ENCODE assay signal across 8 cellular contexts in the genomic region with DNA sequence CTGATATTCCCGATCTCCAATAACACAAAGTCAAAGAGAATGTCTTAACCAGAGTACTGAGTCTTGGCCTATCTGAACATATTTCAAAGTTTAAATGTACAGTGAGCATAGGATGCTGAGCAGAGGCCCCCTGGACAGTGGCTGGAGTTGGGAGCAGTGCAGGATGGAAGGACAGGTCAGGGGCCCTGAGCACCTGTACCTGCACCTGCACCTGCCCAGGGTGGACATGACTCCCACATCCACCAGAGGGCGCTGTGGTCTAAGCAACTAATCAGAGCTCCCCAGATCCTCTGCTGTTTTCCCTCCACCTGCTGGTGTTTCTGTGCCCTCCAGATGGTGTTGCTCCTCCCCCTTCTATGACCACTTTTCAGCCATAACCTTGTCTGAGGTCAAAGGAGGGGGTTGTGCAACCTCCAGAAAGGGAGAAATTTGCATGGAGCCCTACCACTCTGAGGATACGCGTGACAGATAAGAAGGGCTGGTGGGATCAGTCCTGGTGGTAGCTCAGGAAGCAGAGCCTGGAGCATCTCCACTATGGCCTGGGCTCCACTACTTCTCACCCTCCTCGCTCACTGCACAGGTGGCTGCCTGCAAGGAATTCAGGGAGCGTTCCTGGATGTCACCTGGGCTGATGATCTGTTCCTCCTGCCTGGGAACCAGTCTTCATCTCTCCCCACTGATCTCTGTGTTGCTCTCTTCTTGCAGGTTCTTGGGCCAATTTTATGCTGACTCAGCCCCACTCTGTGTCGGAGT. TPM values are rescaled to one million over a fixed set of nuclear protein-coding genes. Genes with fewer than 3 reads are reported as not detected.
A peak's percentile ranks its signal among the peaks of the same experiment; 100 is the strongest.
DNase-seq lines count a peak whose midpoint lies in the region; ATAC-seq and TF ChIP-seq lines count a peak whose summit lies in the region.

No MANE protein-coding gene starts in this region.

- no peaks in the 10 kb centered on the region for H3K79me2 ChIP-seq in PC-9 (ENCODE audit: low read depth)

- H3F3A ChIP-seq in PC-9 (ENCODE audit: insufficient read depth, low read depth) = no peaks in the 10 kb centered on the region

- H4K20me1 ChIP-seq in PC-9 (ENCODE audit: insufficient read depth) = no peaks in the 10 kb centered on the region

- H3K36me3 ChIP-seq in PC-9 (ENCODE audit: low read depth) = no peaks in the 10 kb centered on the region
- H3K36me3 ChIP-seq in prostate gland = no peaks in the 10 kb centered on the region

- no peaks in the 10 kb centered on the region for H3K4me1 ChIP-seq in PC-9 (replicated peaks; ENCODE audit: insufficient read depth)
- no peaks in the 10 kb centered on the region for H3K4me1 ChIP-seq in prostate gland (replicated peaks)

- H3K4me3 ChIP-seq in PC-9 = no peak overlapping the region
- H3K4me3 ChIP-seq in prostate gland = no peak overlapping the region

- no peak for TF ChIP-seq EP300 in Ishikawa (IDR thresholded peaks at IDR 0.05; ENCODE audit: borderline replicate concordance)

- TF ChIP-seq RAD21 in Ishikawa (IDR thresholded peaks at IDR 0.05; ENCODE audit: low read depth) = peak; percentile 75

- H3K9me3 ChIP-seq in PC-9 (ENCODE audit: insufficient read depth, low read depth) (no peaks in the 10 kb centered on the region), prostate gland (no peaks in the 10 kb centered on the region)

- intact Hi-C loops in PC-9 (cut with micrococcal nuclease; ENCODE audit: unreplicated experiment) (no loop called here), prostate gland (cut with DNase I) (no loop called here), posterior vena cava (cut with DNase I) (no loop called here)

- peaks cover 19% of the 10 kb centered on the region; the same call in 1 of the 2 replicates for H3K27me3 ChIP-seq in PC-9 (ENCODE audit: insufficient read depth, low read depth)
- no peaks in the 10 kb centered on the region for H3K27me3 ChIP-seq in prostate gland (replicated peaks; ENCODE audit: insufficient read depth)

- no peak overlapping the region for H3K4me2 ChIP-seq in PC-9

- H2AFZ ChIP-seq in PC-9 = no peak overlapping the region

- DNase-seq in DMS 273 (lab: John Stamatoyannopoulos, UW; ENCODE audit: unreplicated experiment) (peak; percentile 89), PC-9 (peak; percentile 53 to 67), activated T-helper 1 cell treated with Interleukin-2 at 50 U/mL for 16 hours (ENCODE audit: low read depth) (peak; percentile 60), germinal center (ENCODE audit: low spot score) (peak; percentile 89), prostate gland (ENCODE audit: low spot score) (peak; percentile 48), posterior vena cava (ENCODE audit: low spot score) (no peak)

- ATAC-seq in GM21390 (IDR thresholded peaks at IDR 0.05; ENCODE audit: unreplicated experiment) = peak; percentile 72

- TF ChIP-seq CTCF in PC-9 (conservative IDR thresholded peaks at IDR 0.05) = peak; percentile 83
- TF ChIP-seq CTCF in prostate gland (IDR thresholded peaks at IDR 0.05) = peak; percentile 63 to 79 (median 69)

- no peaks in the 10 kb centered on the region for H3K9me2 ChIP-seq in PC-9 (ENCODE audit: insufficient read depth)

- H3K27ac ChIP-seq in PC-9 = no peak overlapping the region
- no peak overlapping the region for H3K27ac ChIP-seq in prostate gland

- no TSS peak for BruUV-seq in PC-9 (replicated peaks; lab: Mats Ljungman, UMichigan)

- POLR2A ChIA-PET in PC-9 (lab: Charles Lee; ENCODE audit: unreplicated experiment) = no interaction called here

- CTCF ChIA-PET in PC-9 (lab: Charles Lee) = no interaction called here

- no peak for TF ChIP-seq POLR2A in prostate gland (IDR thresholded peaks at IDR 0.05)

- WGBS in prostate gland = 52% methylated on average over 7 of the region's 7 CpGs

TF ChIP-seq in Ishikawa, 13 proteins besides CTCF, POLR2A, EP300 and RAD21:
- no peak for TF ChIP-seq TCF12 (IDR thresholded peaks at IDR 0.05; ENCODE audit: low read depth)
- TF ChIP-seq, protein P1, sequence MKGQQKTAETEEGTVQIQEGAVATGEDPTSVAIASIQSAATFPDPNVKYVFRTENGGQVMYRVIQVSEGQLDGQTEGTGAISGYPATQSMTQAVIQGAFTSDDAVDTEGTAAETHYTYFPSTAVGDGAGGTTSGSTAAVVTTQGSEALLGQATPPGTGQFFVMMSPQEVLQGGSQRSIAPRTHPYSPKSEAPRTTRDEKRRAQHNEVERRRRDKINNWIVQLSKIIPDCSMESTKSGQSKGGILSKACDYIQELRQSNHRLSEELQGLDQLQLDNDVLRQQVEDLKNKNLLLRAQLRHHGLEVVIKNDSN (IDR thresholded peaks at IDR 0.05) = no peak
- TF ChIP-seq, protein P2, sequence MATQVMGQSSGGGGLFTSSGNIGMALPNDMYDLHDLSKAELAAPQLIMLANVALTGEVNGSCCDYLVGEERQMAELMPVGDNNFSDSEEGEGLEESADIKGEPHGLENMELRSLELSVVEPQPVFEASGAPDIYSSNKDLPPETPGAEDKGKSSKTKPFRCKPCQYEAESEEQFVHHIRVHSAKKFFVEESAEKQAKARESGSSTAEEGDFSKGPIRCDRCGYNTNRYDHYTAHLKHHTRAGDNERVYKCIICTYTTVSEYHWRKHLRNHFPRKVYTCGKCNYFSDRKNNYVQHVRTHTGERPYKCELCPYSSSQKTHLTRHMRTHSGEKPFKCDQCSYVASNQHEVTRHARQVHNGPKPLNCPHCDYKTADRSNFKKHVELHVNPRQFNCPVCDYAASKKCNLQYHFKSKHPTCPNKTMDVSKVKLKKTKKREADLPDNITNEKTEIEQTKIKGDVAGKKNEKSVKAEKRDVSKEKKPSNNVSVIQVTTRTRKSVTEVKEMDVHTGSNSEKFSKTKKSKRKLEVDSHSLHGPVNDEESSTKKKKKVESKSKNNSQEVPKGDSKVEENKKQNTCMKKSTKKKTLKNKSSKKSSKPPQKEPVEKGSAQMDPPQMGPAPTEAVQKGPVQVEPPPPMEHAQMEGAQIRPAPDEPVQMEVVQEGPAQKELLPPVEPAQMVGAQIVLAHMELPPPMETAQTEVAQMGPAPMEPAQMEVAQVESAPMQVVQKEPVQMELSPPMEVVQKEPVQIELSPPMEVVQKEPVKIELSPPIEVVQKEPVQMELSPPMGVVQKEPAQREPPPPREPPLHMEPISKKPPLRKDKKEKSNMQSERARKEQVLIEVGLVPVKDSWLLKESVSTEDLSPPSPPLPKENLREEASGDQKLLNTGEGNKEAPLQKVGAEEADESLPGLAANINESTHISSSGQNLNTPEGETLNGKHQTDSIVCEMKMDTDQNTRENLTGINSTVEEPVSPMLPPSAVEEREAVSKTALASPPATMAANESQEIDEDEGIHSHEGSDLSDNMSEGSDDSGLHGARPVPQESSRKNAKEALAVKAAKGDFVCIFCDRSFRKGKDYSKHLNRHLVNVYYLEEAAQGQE (IDR thresholded peaks at IDR 0.05; ENCODE audit: low read depth) = no peak
- TF ChIP-seq TEAD4 (IDR thresholded peaks at IDR 0.05) = no peak
- TF ChIP-seq CREB1 (IDR thresholded peaks at IDR 0.05; ENCODE audit: low read depth) = no peak
- no peak for TF ChIP-seq TAF1 (IDR thresholded peaks at IDR 0.05; ENCODE audit: low read depth)
- no peak for TF ChIP-seq EGR1 (IDR thresholded peaks at IDR 0.05)
- no peak for TF ChIP-seq FOXM1 (IDR thresholded peaks at IDR 0.05; ENCODE audit: borderline replicate concordance, low read depth)

RNA-seq across cellular contexts. Expression of a gene that starts 49.1 kb away (rescaled TPM):
- total RNA-seq in PC-9 (2021) (not detected in 2 replicates), prostate gland (not detected), posterior vena cava (not detected)
